8 cellular contexts compared by ENCODE assay signal in genomic region chr9:115944166-115944948, GRCh38.
A peak's percentile ranks its signal among the peaks of the same experiment; 100 is the strongest.
DNase-seq lines count a peak whose midpoint lies in the region; ATAC-seq and TF ChIP-seq lines count a peak whose summit lies in the region.

No MANE protein-coding gene starts in this region.

- in situ Hi-C loops in ACHN (cut with HindIII; ENCODE audit: low pct_ligation_motif_present, low pct_unique_long_range_greater_than_20kb, low sequenced_read_pairs): no loop called here

- DNase-seq in ACHN: peak; percentile 16
- peak; percentile 52 for DNase-seq in LNCaP clone FGC (ENCODE audit: low read depth)
- DNase-seq in epithelial cell of esophagus (ENCODE audit: low read depth): peak; percentile 99
- DNase-seq in NCI-H2227 treated with DMSO at 0.1 percent for 48 hours (lab: John Stamatoyannopoulos, UW): no peak
- DNase-seq in stimulated activated CD4-positive, alpha-beta T cell treated with anti-CD3 and anti-CD28 coated beads, Interleukin-15, amount 100 ng/mL, for 24 hours: no peak
- no peak for DNase-seq in NCI-H2107 (lab: John Stamatoyannopoulos, UW)

- no peak for TF ChIP-seq CTCF in LNCaP clone FGC (IDR thresholded peaks at IDR 0.05; ENCODE audit: control insufficient read depth, extremely low read depth, insufficient read depth)
- TF ChIP-seq CTCF in epithelial cell of esophagus (IDR thresholded peaks at IDR 0.05; ENCODE audit: insufficient read depth, low read depth, low read length, missing control alignments): no peak

- no peaks in the 10 kb centered on the region for H3K36me3 ChIP-seq in mucosa of rectum (ENCODE audit: control insufficient read depth in 2 of 2, insufficient read depth in 2 of 2, low read length in 2 of 2)

- H3K27ac ChIP-seq in mucosa of rectum (ENCODE audit: low read depth in 2 of 2, low read length in 2 of 2): peak overlapping the region; percentile 43 to 64

- H3K4me1 ChIP-seq in mucosa of rectum (ENCODE audit: control insufficient read depth in 2 of 2, insufficient read depth in 2 of 2, low read length in 2 of 2): no peaks in the 10 kb centered on the region

- ATAC-seq in GM21360 (IDR thresholded peaks at IDR 0.05; ENCODE audit: unreplicated experiment): no peak

- H3K27me3 ChIP-seq in mucosa of rectum (ENCODE audit: control insufficient read depth in 2 of 2, insufficient read depth in 2 of 2, low read length in 2 of 2): no peaks in the 10 kb centered on the region

- no peaks in the 10 kb centered on the region for H3K9me3 ChIP-seq in mucosa of rectum (ENCODE audit: control insufficient read depth in 2 of 2, low read length in 2 of 2)

- H3K4me3 ChIP-seq in LNCaP clone FGC (ENCODE audit: low read depth, low read length): no peak overlapping the region
- no peak overlapping the region for H3K4me3 ChIP-seq in epithelial cell of esophagus (ENCODE audit: low read length)
- H3K4me3 ChIP-seq in mucosa of rectum (ENCODE audit: low read length in 2 of 2): no peak overlapping the region

- no peak overlapping the region for H3K9ac ChIP-seq in mucosa of rectum (ENCODE audit: low read depth in 1 of 2, low read length in 2 of 2)

Comparison
In these comparisons a context has a peak if more than half of its experiments do, and no peak if none do; other contexts are left out.
1. DNase-seq: peak in ACHN (single experiment), LNCaP clone FGC (single experiment) and epithelial cell of esophagus (single experiment); none in NCI-H2227 treated with DMSO at 0.1 percent for 48 hours (single experiment), stimulated activated CD4-positive, alpha-beta T cell treated with anti-CD3 and anti-CD28 coated beads, Interleukin-15, amount 100 ng/mL, for 24 hours (single experiment) and NCI-H2107 (single experiment).